13 cellular contexts compared by ENCODE assay signal in genomic region chr12:91180162-91180561, GRCh38. TPM values are rescaled to one million over a fixed set of nuclear protein-coding genes. Genes with fewer than 3 reads are reported as not detected.
DNase-seq lines count a peak whose midpoint lies in the region; ATAC-seq and TF ChIP-seq lines count a peak whose summit lies in the region.
"Had no signal": no experiment of that assay in that cellular context is flagged by ENCODE, and none has a peak within 500 bp of the region (broad histone marks: within the 10 kb centered on the region; RNA-seq: fewer than 3 reads in every experiment).

No MANE protein-coding gene starts in this region.

- TF ChIP-seq CTCF in HFF-Myc (IDR thresholded peaks at IDR 0.05; ENCODE audit: low read depth, low read length, missing control alignments), result no peak
- TF ChIP-seq CTCF in astrocyte of the spinal cord (IDR thresholded peaks at IDR 0.05; ENCODE audit: low read depth, low read length), result no peak
- no peak for TF ChIP-seq CTCF in left lung (IDR thresholded peaks at IDR 0.05)

- no peak for DNase-seq in HFF-Myc (ENCODE audit: extremely low read depth, low read depth)
- peak; percentile 29 for DNase-seq in astrocyte of the spinal cord (ENCODE audit: low read depth, low spot score)
- DNase-seq in left lung, result no peak
- DNase-seq in activated CD8-positive, alpha-beta memory T cell treated with anti-CD3 and anti-CD28 coated beads, Interleukin-2, amount 50 U/mL, for 4 hours, result no peak
- DNase-seq in NCI-H1436 (lab: John Stamatoyannopoulos, UW), result no peak
- no peak for DNase-seq in Ammon's horn (ENCODE audit: low spot score)
- no peak for DNase-seq in kidney tubule cell (ENCODE audit: low spot score)
- DNase-seq: activated CD4-positive, alpha-beta T cell treated with anti-CD3 and anti-CD28 coated beads, Interleukin-2, amount 10 ng/mL, durations not matched to agents 7 days and 5 days; NCI-H2171 treated with DMSO at 0.1 percent for 48 hours; stimulated activated CD4-positive, alpha-beta T cell treated with anti-CD3 and anti-CD28 coated beads, Interleukin-1b, Interleukin-23, amount 100 ng/mL, for 48 hours had no signal

- H3K36me3 ChIP-seq in left lung (no peaks in the 10 kb centered on the region), subcutaneous abdominal adipose tissue (ENCODE audit: control insufficient read depth in 5 of 5, insufficient read depth in 5 of 5, low read length in 5 of 5) (no peaks in the 10 kb centered on the region)

- H3K4me3 ChIP-seq in HFF-Myc (replicated peaks; ENCODE audit: low read depth, low read length) (peak overlapping the region; percentile 52), astrocyte of the spinal cord (ENCODE audit: low read depth, low read length) (peak overlapping the region; percentile 54), left lung (peak overlapping the region; percentile 8 to 9), subcutaneous abdominal adipose tissue (ENCODE audit: low read depth in 1 of 5, low read length in 5 of 5) (peak overlapping the region; percentile 34 to 70 (median 54))

- intact Hi-C loops in left lung (cut with DNase I), result no loop called here

- in situ Hi-C loops in astrocyte of the spinal cord (cut with HindIII; ENCODE audit: low sequenced_read_pairs), result no loop called here

- H3K27me3 ChIP-seq in left lung (no peaks in the 10 kb centered on the region), subcutaneous abdominal adipose tissue (ENCODE audit: control insufficient read depth in 5 of 5, insufficient read depth in 4 of 5, low read length in 5 of 5) (peaks cover 0 to 6% (median 0%) of the 10 kb centered on the region in 5 donors)

- ATAC-seq in left lung, result no peak
- ATAC-seq: activated T-helper 17 cell treated with anti-CD3 and anti-CD28 coated beads, Interleukin-2, amount 50 U/mL, for 72 hours had no signal

- H3K27ac ChIP-seq in left lung (peak overlapping the region; percentile 1 to 87), subcutaneous abdominal adipose tissue (ENCODE audit: low read depth, low read length) (peak overlapping the region; percentile 38)

- H3K9me3 ChIP-seq in left lung, result no peaks in the 10 kb centered on the region
- no peaks in the 10 kb centered on the region for H3K9me3 ChIP-seq in subcutaneous abdominal adipose tissue (ENCODE audit: control insufficient read depth in 5 of 5, low read length in 5 of 5)

- H3K9ac ChIP-seq in subcutaneous abdominal adipose tissue (ENCODE audit: low read length in 5 of 5), result no peak overlapping the region

- H3K4me1 ChIP-seq in left lung (no peaks in the 10 kb centered on the region), subcutaneous abdominal adipose tissue (ENCODE audit: control insufficient read depth in 5 of 5, insufficient read depth in 5 of 5, low read length in 5 of 5) (peaks cover 0 to 2% (median 0%) of the 10 kb centered on the region in 5 donors)

RNA-seq across cellular contexts. Expression of gene DCN, which starts 2.5 kb away (rescaled TPM):
- total RNA-seq in left lung, result 1,000 to 10,000 TPM in 1 of 2 donors, 100 to 1,000 TPM in 1; 966 to 1,049 TPM
- total RNA-seq: activated CD4-positive, alpha-beta T cell treated with anti-CD3 and anti-CD28 coated beads, Interleukin-2, amount 10 ng/mL, durations not matched to agents 7 days and 5 days; activated T-helper 17 cell treated with anti-CD3 and anti-CD28 coated beads, Interleukin-2, amount 50 U/mL, for 72 hours; T-helper 1 cell treated with Interleukin-12 subunit alpha and Interleukin-12 subunit beta and Interleukin-4 antibody, amounts not matched to agents 30 ng/mL and 1 ng/mL, for 36 hours had no signal
